ENCODE assay signal across 8 cellular contexts in the genomic region with DNA sequence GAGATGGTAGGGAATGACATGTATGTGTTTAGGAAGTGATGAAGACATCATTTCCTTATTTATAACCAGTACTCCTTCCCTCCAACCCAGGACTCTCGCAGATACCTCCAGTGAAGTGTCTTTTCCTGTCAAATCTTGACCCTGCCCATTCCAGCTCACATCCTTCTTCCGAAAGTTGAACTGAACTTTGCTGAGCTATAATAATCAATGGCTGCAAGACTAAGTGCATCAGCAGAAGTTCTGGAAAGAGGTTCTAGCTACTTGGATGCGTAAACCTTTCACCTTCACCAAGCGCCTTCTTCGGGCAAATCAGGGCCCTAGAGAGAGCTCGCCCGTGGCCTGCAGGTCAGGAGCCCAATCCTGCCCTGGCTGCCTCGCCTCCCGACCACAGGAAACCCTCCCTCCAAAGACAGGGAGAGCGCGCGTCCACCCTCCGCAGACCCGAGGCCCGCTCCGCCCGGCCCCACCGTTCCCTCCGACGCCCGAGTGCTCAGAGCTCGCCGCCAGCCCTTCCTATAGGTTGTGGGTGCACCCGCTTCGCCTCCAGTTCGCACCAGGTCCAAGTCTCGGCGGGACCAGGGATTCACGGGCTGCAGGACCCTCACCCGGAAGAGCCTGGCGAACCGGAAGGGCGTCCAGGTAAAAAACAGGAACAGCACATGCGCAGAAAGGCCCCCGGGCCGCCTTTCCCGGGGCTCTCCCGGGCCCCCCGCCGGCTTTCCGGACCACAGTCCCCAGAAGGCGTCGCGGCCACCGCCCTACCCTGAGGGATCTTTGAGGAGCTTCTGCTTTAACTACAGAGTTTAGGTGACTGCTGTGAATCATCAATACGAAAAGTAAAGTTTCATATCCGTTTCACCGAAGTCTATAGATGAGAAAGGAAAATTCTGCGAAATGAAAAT. TPM values are rescaled to one million over a fixed set of nuclear protein-coding genes. Genes with fewer than 3 reads are reported as not detected.
A peak's percentile ranks its signal among the peaks of the same experiment; 100 is the strongest.
DNase-seq lines count a peak whose midpoint lies in the region; ATAC-seq and TF ChIP-seq lines count a peak whose summit lies in the region.

ZNF334 (minus strand) TSS at position 617 of the 902 bp plus-strand sequence. CDS start 1,457 bp downstream, outside the sequence.

- H2AFZ ChIP-seq in smooth muscle cell (ENCODE audit: low read depth) (peak within 1 kb of the TSS; percentile 98), MM.1S (ENCODE audit: low read length) (no peak within 1 kb of the TSS)

- H3K27ac ChIP-seq in smooth muscle cell (ENCODE audit: low read depth), result no peak within 1 kb of the TSS
- no peak within 1 kb of the TSS for H3K27ac ChIP-seq in MM.1S (ENCODE audit: low read length)

- 4% methylated on average over 46 of the region's 49 CpGs for WGBS in smooth muscle cell (ENCODE audit: low lambda C conversion rate)

- no peaks in the 10 kb centered on the region for H3K27me3 ChIP-seq in kidney epithelial cell (ENCODE audit: control insufficient read depth, insufficient read depth, low read length)
- peaks cover 22% of the 10 kb centered on the region for H3K27me3 ChIP-seq in smooth muscle cell (ENCODE audit: low read depth)
- H3K27me3 ChIP-seq in MM.1S (replicated peaks; ENCODE audit: insufficient read depth, low read length), result no peaks in the 10 kb centered on the region

- no peaks in the 10 kb centered on the region for H3K79me2 ChIP-seq in smooth muscle cell (ENCODE audit: low read depth)
- H3K79me2 ChIP-seq in MM.1S (ENCODE audit: low read length), result no peaks in the 10 kb centered on the region

- no peaks in the 10 kb centered on the region for H3K9me3 ChIP-seq in smooth muscle cell (replicated peaks; ENCODE audit: low read depth)
- H3K9me3 ChIP-seq in MM.1S (replicated peaks; ENCODE audit: insufficient read depth, low read length), result no peaks in the 10 kb centered on the region

- no peaks in the 10 kb centered on the region for H3K9me2 ChIP-seq in MM.1S (replicated peaks; ENCODE audit: insufficient read depth, low read length)

- H3K4me1 ChIP-seq in smooth muscle cell (ENCODE audit: low read depth), result peaks cover 8% of the 10 kb centered on the region
- no peaks in the 10 kb centered on the region for H3K4me1 ChIP-seq in MM.1S (ENCODE audit: low read length)

- ATAC-seq in HG03108 (IDR thresholded peaks at IDR 0.05; ENCODE audit: unreplicated experiment) (peak; percentile 73), HG02884 (IDR thresholded peaks at IDR 0.05; ENCODE audit: unreplicated experiment) (no peak)

- H3K36me3 ChIP-seq in kidney epithelial cell (ENCODE audit: control insufficient read depth, insufficient read depth, low read length) (no peaks in the 10 kb centered on the region), smooth muscle cell (ENCODE audit: low read depth) (no peaks in the 10 kb centered on the region), MM.1S (replicated peaks; ENCODE audit: insufficient read depth, low read length) (no peaks in the 10 kb centered on the region)

- TF ChIP-seq CTCF in cardiac fibroblast (IDR thresholded peaks at IDR 0.05; ENCODE audit: low read depth, low read length) (no peak), kidney epithelial cell (IDR thresholded peaks at IDR 0.05; ENCODE audit: insufficient read depth, low read length, poor library complexity, severe bottlenecking) (no peak), smooth muscle cell (IDR thresholded peaks at IDR 0.05; ENCODE audit: borderline replicate concordance, insufficient read depth, poor library complexity, severe bottlenecking) (no peak), MM.1S (IDR thresholded peaks at IDR 0.05; ENCODE audit: low read length) (no peak)

- H3F3A ChIP-seq in smooth muscle cell (ENCODE audit: low read depth) (no peaks in the 10 kb centered on the region), MM.1S (ENCODE audit: insufficient read depth, low read length) (no peaks in the 10 kb centered on the region)

- H4K20me1 ChIP-seq in smooth muscle cell (ENCODE audit: low read depth) (no peaks in the 10 kb centered on the region), MM.1S (ENCODE audit: insufficient read depth, low read length) (no peaks in the 10 kb centered on the region)

- H3K4me2 ChIP-seq in smooth muscle cell (peak within 1 kb of the TSS; percentile 99), MM.1S (ENCODE audit: low read depth, low read length) (no peak within 1 kb of the TSS)

- DNase-seq in Daoy (ENCODE audit: low read depth), result peak; percentile 62
- peak; percentile 88 for DNase-seq in OCI-M1 (lab: John Stamatoyannopoulos, UW)
- peak; percentile 3 to 57 for DNase-seq in cardiac fibroblast (ENCODE audit: low read depth in 2 of 2)
- no peak for DNase-seq in kidney epithelial cell (ENCODE audit: low read depth)
- DNase-seq in smooth muscle cell (lab: John Stamatoyannopoulos, UW; ENCODE audit: unreplicated experiment), result peak; percentile 5
- DNase-seq in MM.1S, result no peak

- H3K4me3 ChIP-seq in cardiac fibroblast (replicated peaks in 1 of 2; ENCODE audit: low read depth in 2 of 2, low read length in 2 of 2) (peak within 1 kb of the TSS; percentile 53 to 67), kidney epithelial cell (ENCODE audit: low read depth, low read length) (peak within 1 kb of the TSS; percentile 63), smooth muscle cell (peak within 1 kb of the TSS; percentile 91), MM.1S (ENCODE audit: low read length) (no peak within 1 kb of the TSS)

- H3K9ac ChIP-seq in smooth muscle cell (ENCODE audit: low read depth) (peak within 1 kb of the TSS; percentile 52), MM.1S (ENCODE audit: low read length) (no peak within 1 kb of the TSS)

RNA-seq across cellular contexts. Expression of gene ZNF334, which starts in this region (rescaled TPM):
- 0.54 and 1.0 TPM in 2 replicates for total RNA-seq in Daoy (2014; rRNA removed; shearing (Covaris generic))
- total RNA-seq in kidney epithelial cell, result 7.8 and 8.0 TPM in 2 replicates
- 8.4 and 10.3 TPM in 2 replicates for total RNA-seq in smooth muscle cell
- polyA plus RNA-seq in smooth muscle cell, result 3.7 and 7.4 TPM in 2 replicates

Comparison
In these comparisons a context has a peak if more than half of its experiments do, and no peak if none do; other contexts are left out.
1. DNase-seq: peak in Daoy (single experiment), OCI-M1 (single experiment), cardiac fibroblast (2 of 2) and smooth muscle cell (single experiment); none in kidney epithelial cell (single experiment) and MM.1S (single experiment).